In genomic region chr3:71369733-71370391, GRCh38 we compare ENCODE assay signal across 17 cellular contexts.
DNase-seq lines count a peak whose midpoint lies in the region; ATAC-seq, FAIRE-seq and TF ChIP-seq lines count a peak whose summit lies in the region.
"Had no signal": no experiment of that assay in that cellular context is flagged by ENCODE, and none has a peak within 500 bp of the region (broad histone marks: within the 10 kb centered on the region; RNA-seq: fewer than 3 reads in every experiment).

No MANE protein-coding gene starts in this region.

- no peak for TF ChIP-seq CTCF in AG10803 (conservative IDR thresholded peaks at IDR 0.05; ENCODE audit: low read length)
- TF ChIP-seq CTCF in fibroblast of villous mesenchyme (IDR thresholded peaks at IDR 0.05; ENCODE audit: insufficient read depth, low read depth, low read length): no peak
- TF ChIP-seq CTCF in pancreas (IDR thresholded peaks at IDR 0.05): no peak

- peak overlapping the region; percentile 14 for H3K27ac Mint-ChIP-seq in activated naive CD8-positive, alpha-beta T cell treated with anti-CD3 and anti-CD28 coated beads for 36 hours

- no peaks in the 10 kb centered on the region for H3K9me3 ChIP-seq in pancreas
- H3K9me3 ChIP-seq: neutrophil had no signal

- no peak overlapping the region for H3K4me3 Mint-ChIP-seq in activated naive CD8-positive, alpha-beta T cell treated with anti-CD3 and anti-CD28 coated beads for 36 hours
- H3K4me3 Mint-ChIP-seq: CD14-positive monocyte had no signal

- peaks cover 25% of the 10 kb centered on the region for H3K36me3 Mint-ChIP-seq in activated naive CD8-positive, alpha-beta T cell treated with anti-CD3 and anti-CD28 coated beads for 36 hours

- intact Hi-C loops in pancreas (cut with DNase I): no loop called here

- peak in 3 of 4 donors; percentile 38 to 51 (median 43) for ATAC-seq in pancreas
- no peak for ATAC-seq in GM18868 (IDR thresholded peaks at IDR 0.05; ENCODE audit: unreplicated experiment)
- ATAC-seq in GM18909 (IDR thresholded peaks at IDR 0.05; ENCODE audit: poor library complexity, unreplicated experiment): no peak

- H3K4me3 ChIP-seq in AG10803 (ENCODE audit: low read length) (no peak overlapping the region), fibroblast of villous mesenchyme (ENCODE audit: low read depth, low read length) (no peak overlapping the region), pancreas (no peak overlapping the region)

- DNase-seq in AG10803 (ENCODE audit: low read depth): peak; percentile 88
- DNase-seq in activated naive CD8-positive, alpha-beta T cell treated with anti-CD3 and anti-CD28 coated beads for 36 hours: no peak
- peak; percentile 71 for DNase-seq in fibroblast of villous mesenchyme (ENCODE audit: low read depth)
- no peak for DNase-seq in pancreas
- DNase-seq in DMS79 treated with DMSO at 0.1 percent for 48 hours (lab: John Stamatoyannopoulos, UW): no peak
- no peak for DNase-seq in T-helper 9 cell
- DNase-seq: activated CD4-positive, alpha-beta T cell treated with anti-CD3 and anti-CD28 coated beads, Interleukin-2, amount 50 U/mL, for 1 hour; kidney glomerular epithelial cell; NCI-H1048; NCI-H510A; stimulated activated CD4-positive, alpha-beta T cell treated with anti-CD3 and anti-CD28 coated beads, Interleukin-1b, Interleukin-23, amount 100 ng/mL, for 48 hours had no signal

- H3K4me1 ChIP-seq in pancreas: peaks cover 0 to 6% (median 0%) of the 10 kb centered on the region in 3 donors

- no peaks in the 10 kb centered on the region for H3K27me3 Mint-ChIP-seq in activated naive CD8-positive, alpha-beta T cell treated with anti-CD3 and anti-CD28 coated beads for 36 hours

- peaks cover 78% of the 10 kb centered on the region for H3K4me1 Mint-ChIP-seq in activated naive CD8-positive, alpha-beta T cell treated with anti-CD3 and anti-CD28 coated beads for 36 hours
- H3K4me1 Mint-ChIP-seq: CD14-positive monocyte had no signal

- H3K36me3 ChIP-seq in pancreas: no peaks in the 10 kb centered on the region
- H3K36me3 ChIP-seq: neutrophil had no signal

- no peaks in the 10 kb centered on the region for H3K9me3 Mint-ChIP-seq in activated naive CD8-positive, alpha-beta T cell treated with anti-CD3 and anti-CD28 coated beads for 36 hours

- WGBS in pancreas, 2 donors: 55 to 60% methylated on average over 5 of the region's 5 CpGs

- peak overlapping the region in 1 of 4 donors; percentile 16 for H3K27ac ChIP-seq in pancreas
- H3K27ac ChIP-seq: neutrophil had no signal

- H3K27me3 ChIP-seq in pancreas: no peaks in the 10 kb centered on the region
- H3K27me3 ChIP-seq: neutrophil had no signal

- no peak for FAIRE-seq in pancreas (lab: Jason Lieb, UNC)
- FAIRE-seq: colon, G401.6 had no signal

Comparison
In these comparisons a context has a peak if more than half of its experiments do, and no peak if none do; other contexts are left out.
1. DNase-seq: peak in AG10803 (single experiment) and fibroblast of villous mesenchyme (single experiment); none in activated naive CD8-positive, alpha-beta T cell treated with anti-CD3 and anti-CD28 coated beads for 36 hours (single experiment), pancreas (0 of 6), DMS79 treated with DMSO at 0.1 percent for 48 hours (single experiment) and T-helper 9 cell (single experiment).
2. ATAC-seq: peak in pancreas (3 of 4); none in GM18868 (single experiment) and GM18909 (single experiment).